Comparison of ENCODE assay signal across 21 cellular contexts in genomic region chr13:27384285-27384684, GRCh38. TPM values are rescaled to one million over a fixed set of nuclear protein-coding genes. Genes with fewer than 3 reads are reported as not detected.
DNase-seq lines count a peak whose midpoint lies in the region; ATAC-seq, FAIRE-seq and TF ChIP-seq lines count a peak whose summit lies in the region.
"Had no signal": no experiment of that assay in that cellular context is flagged by ENCODE, and none has a peak within 500 bp of the region (broad histone marks: within the 10 kb centered on the region; RNA-seq: fewer than 3 reads in every experiment).

No MANE protein-coding gene starts in this region.

- H3K4me1 Mint-ChIP-seq in GM23338 = peaks cover 36% of the 10 kb centered on the region
- H3K4me1 Mint-ChIP-seq: B cell had no signal

- TF ChIP-seq CTCF in A549 (IDR thresholded peaks at IDR 0.05) = no peak
- TF ChIP-seq CTCF in GM23338 (conservative IDR thresholded peaks at IDR 0.05; ENCODE audit: low read depth in 2 of 2) = no peak
- TF ChIP-seq CTCF in K562 (IDR thresholded peaks at IDR 0.05 in 2 of 3, conservative IDR thresholded peaks at IDR 0.05 in 1 of 3; ENCODE audit: insufficient read depth in 2 of 3, low read depth in 1 of 3, low read length in 3 of 3) = no peak

- BruUV-seq in K562 (replicated peaks; lab: Mats Ljungman, UMichigan) = no TSS peak

- H3K4me2 ChIP-seq in A549 (peak overlapping the region; percentile 62), GM23338 (no peak overlapping the region), K562 (ENCODE audit: insufficient read depth, low read length) (no peak overlapping the region)
- H3K4me2 ChIP-seq: BLaER1 treated with 17β-estradiol and CSF1 and Interleukin-3, amounts not matched to agents 10 nM and 100 nM had no signal

- CTCF ChIA-PET in A549 (lab: Yijun Ruan, JAX) = interaction anchor here (1.0 to 3.1 kb wide), 9 partner anchors 9 to 600 kb away, joined by 3 to 12 read pairs (median 7); partner anchors contain the start of gene GTF3A
- CTCF ChIA-PET in K562 (lab: Yijun Ruan, JAX; ENCODE audit: low intra/inter-chr PET ratio) = no interaction called here

- WGBS in A549 (ENCODE audit: missing lambda C conversion rate) = 79% methylated on average over 4 of the region's 4 CpGs
- WGBS in K562 (ENCODE audit: insufficient coverage, low coverage, missing lambda C conversion rate) = 6% methylated on average over 3 of the region's 4 CpGs

- H3K79me2 ChIP-seq in GM23338 (replicated peaks; ENCODE audit: insufficient read depth) (no peaks in the 10 kb centered on the region), K562 (ENCODE audit: control insufficient read depth, insufficient read depth, low read length) (no peaks in the 10 kb centered on the region)

- ATAC-seq in A549 (no peak), GM23338 (no peak), K562 (no peak)
- ATAC-seq: CD8-positive, alpha-beta T cell had no signal

- DNase-seq in A549 (ENCODE audit: low read depth in 1 of 2, low spot score in 1 of 2) = no peak
- no peak for DNase-seq in GM23338 (ENCODE audit: low spot score)
- DNase-seq in K562 (ENCODE audit: extremely low read depth in 1 of 4, low spot score in 3 of 4) = no peak
- DNase-seq in GM19239 (ENCODE audit: insufficient read length, low spot score) = no peak
- DNase-seq in Kasumi-1 (lab: John Stamatoyannopoulos, UW) = no peak
- DNase-seq: 8988T; AML-193; Calu3; CD4-positive, alpha-beta T cell; CD8-positive, alpha-beta T cell; DMS79 treated with DMSO at 0.1 percent for 48 hours; GF-D8 had no signal

- no peaks in the 10 kb centered on the region for H3K9me3 Mint-ChIP-seq in GM23338
- H3K9me3 Mint-ChIP-seq: CD4-positive, alpha-beta T cell; CD8-positive, alpha-beta T cell had no signal

- in situ Hi-C loops in K562 (cut with MboI) = loop anchor here (5.0 kb wide), 1 partner anchor 443 kb away; no protein-coding TSS in a partner anchor

- no peaks in the 10 kb centered on the region for H3K9me2 ChIP-seq in GM23338 (ENCODE audit: insufficient read depth)

- H3K36me3 ChIP-seq in GM23338 (ENCODE audit: insufficient read depth) (no peaks in the 10 kb centered on the region), K562 (ENCODE audit: control insufficient read depth, insufficient read depth, low read length) (no peaks in the 10 kb centered on the region)
- H3K36me3 ChIP-seq: BLaER1 treated with 17β-estradiol and CSF1 and Interleukin-3, amounts not matched to agents 10 nM and 100 nM had no signal

- H3K9me3 ChIP-seq in A549 (no peaks in the 10 kb centered on the region), K562 (replicated peaks; ENCODE audit: control insufficient read depth, insufficient read depth, low read depth, low read length) (no peaks in the 10 kb centered on the region)
- H3K9me3 ChIP-seq: BLaER1 treated with 17β-estradiol and CSF1 and Interleukin-3, amounts not matched to agents 10 nM and 100 nM; Caco-2 had no signal

- H3K27me3 Mint-ChIP-seq in GM23338 (ENCODE audit: insufficient read depth, low read depth, poor library complexity) = peaks cover 25% of the 10 kb centered on the region

- POLR2A ChIA-PET in A549 (lab: Yijun Ruan, JAX) (no interaction called here), K562 (lab: Yijun Ruan, JAX) (interaction anchor here (1.0 kb wide), 1 partner anchor 43 kb away, joined by 3 read pairs; no protein-coding TSS in a partner anchor)

- no peaks in the 10 kb centered on the region for H3K9me1 ChIP-seq in K562 (ENCODE audit: control insufficient read depth, insufficient read depth, low read length)

- no peaks in the 10 kb centered on the region for H4K20me1 ChIP-seq in GM23338 (replicated peaks; ENCODE audit: insufficient read depth)
- H4K20me1 ChIP-seq in K562 (replicated peaks; ENCODE audit: control insufficient read depth, insufficient read depth, low read length) = no peaks in the 10 kb centered on the region
- H4K20me1 ChIP-seq: BLaER1 treated with 17β-estradiol and CSF1 and Interleukin-3, amounts not matched to agents 10 nM and 100 nM had no signal

- 0 out of 3 replicates have a peak, but pooled peaks cover 6% of the 10 kb centered on the region for H3K4me1 ChIP-seq in A549
- H3K4me1 ChIP-seq in GM23338 (ENCODE audit: insufficient read depth) = peaks cover 27% of the 10 kb centered on the region
- H3K4me1 ChIP-seq in K562 (replicated peaks in 1 of 2; ENCODE audit: control insufficient read depth in 2 of 2, insufficient read depth in 2 of 2, low read length in 2 of 2) = no peaks in the 10 kb centered on the region; a peak in 1 of 5 replicates

- H3K36me3 Mint-ChIP-seq in GM23338 (ENCODE audit: low read depth) = no peaks in the 10 kb centered on the region
- H3K36me3 Mint-ChIP-seq: CD8-positive, alpha-beta T cell had no signal

- peak overlapping the region in 1 of 2 experiments; percentile 81; a peak in 3 of 6 replicates for H3K27ac ChIP-seq in A549
- H3K27ac ChIP-seq in GM23338 (ENCODE audit: low read depth) = no peak overlapping the region
- no peak overlapping the region for H3K27ac ChIP-seq in K562 (ENCODE audit: extremely low read depth, low read depth, low read length)
- H3K27ac ChIP-seq: BLaER1 treated with 17β-estradiol and CSF1 and Interleukin-3, amounts not matched to agents 10 nM and 100 nM; C4-2B had no signal

- TF ChIP-seq RAD21 in A549 (conservative IDR thresholded peaks at IDR 0.05 in 1 of 2, IDR thresholded peaks at IDR 0.05 in 1 of 2) (no peak), K562 (CRISPR knock-in tag; conservative IDR thresholded peaks at IDR 0.05 in 1 of 2, IDR thresholded peaks at IDR 0.05 in 1 of 2) (no peak)

- H3K4me3 ChIP-seq in A549 = peak overlapping the region; percentile 38
- H3K4me3 ChIP-seq in GM23338 = no peak overlapping the region
- H3K4me3 ChIP-seq in K562 = no peak overlapping the region
- H3K4me3 ChIP-seq: BLaER1 treated with 17β-estradiol and CSF1 and Interleukin-3, amounts not matched to agents 10 nM and 100 nM had no signal

- H2AFZ ChIP-seq in GM23338 (peak overlapping the region; percentile 87), K562 (ENCODE audit: low read depth, low read length) (no peak overlapping the region)

- TF ChIP-seq EP300 in A549 (IDR thresholded peaks at IDR 0.05) (no peak), K562 (IDR thresholded peaks at IDR 0.05; ENCODE audit: low read length) (no peak)

- no peaks in the 10 kb centered on the region for H3F3A ChIP-seq in GM23338 (replicated peaks; ENCODE audit: low read depth)

- FAIRE-seq in A549 (lab: Jason Lieb, UNC) (no peak), K562 (lab: Jason Lieb, UNC) (no peak), GM19239 (lab: Jason Lieb, UNC) (no peak)
- FAIRE-seq: A204.1, D721Med, G401.6, GM12891, GM18507 had no signal

- TF ChIP-seq POLR2A in A549 (IDR thresholded peaks at IDR 0.05; ENCODE audit: low read length) (no peak), K562 (conservative IDR thresholded peaks at IDR 0.05) (no peak)

- intact Hi-C loops in K562 (cut with micrococcal nuclease) = loop anchor here (5.0 kb wide), 1 partner anchor 148 kb away; no protein-coding TSS in a partner anchor

- H3K9ac ChIP-seq in K562 (ENCODE audit: insufficient read depth in 1 of 2, low read depth in 2 of 2, low read length in 2 of 2) = no peak overlapping the region
- H3K9ac ChIP-seq: BLaER1 treated with 17β-estradiol and CSF1 and Interleukin-3, amounts not matched to agents 10 nM and 100 nM had no signal

- H3K27ac Mint-ChIP-seq in GM23338 = no peak overlapping the region
- H3K27ac Mint-ChIP-seq: B cell; CD4-positive, alpha-beta T cell; CD8-positive, alpha-beta T cell had no signal

- H3K27me3 ChIP-seq in GM23338 (ENCODE audit: insufficient read depth) (no peaks in the 10 kb centered on the region), K562 (ENCODE audit: control insufficient read depth in 2 of 2, insufficient read depth in 2 of 2, low read length in 2 of 2) (peaks cover 9 to 16% of the 10 kb centered on the region in 2 experiments; a peak in 2 of 5 replicates)
- H3K27me3 ChIP-seq: BLaER1 treated with 17β-estradiol and CSF1 and Interleukin-3, amounts not matched to agents 10 nM and 100 nM had no signal

- H3K4me3 Mint-ChIP-seq in GM23338 = no peak overlapping the region
- H3K4me3 Mint-ChIP-seq: B cell; CD4-positive, alpha-beta T cell; CD8-positive, alpha-beta T cell had no signal

TF ChIP-seq in A549, 52 proteins besides CTCF, POLR2A, EP300 and RAD21 (continues in another document):
- no peak for TF ChIP-seq ZNF302 (CRISPR knock-in tag; IDR thresholded peaks at IDR 0.05)
- no peak for TF ChIP-seq TFCP2L1 (CRISPR knock-in tag; IDR thresholded peaks at IDR 0.05)

TF ChIP-seq in K562, 482 proteins besides CTCF, POLR2A, EP300 and RAD21 (continues in another document):
- TF ChIP-seq USF1 (CRISPR knock-in tag; IDR thresholded peaks at IDR 0.05) = no peak

RNA-seq across cellular contexts. Expression of gene GTF3A, which starts 40.1 kb away (rescaled TPM):
- polyA plus RNA-seq in A549 (2011; rRNA removed) (125 and 132 TPM in 2 replicates), A549 (2017; fragmentation: RNase III; extraction: RNeasy Plus Mini Kit Qiagen cat#74134 plus additional on column Dnase treatment) (93.1 to 99.6 TPM (median 93.4 TPM) in 3 replicates), GM23338 (2016; fragmentation: Nextera tagmentation; extraction: Ambion mirVana) (174 and 190 TPM in 2 replicates), K562 (2011; rRNA removed) (126 and 174 TPM in 2 replicates), K562 (2014; fragmentation: Illumina TruSeq; extraction: Trizol) (261 and 303 TPM in 2 replicates), K562 (2014; fragmentation: Nextera tagmentation; extraction: Ambion mirVana) (10 to 100 TPM; 47.5 to 63.9 TPM), K562 (2014; rRNA removed) (161 and 162 TPM in 2 replicates)
- polyA plus RNA-seq in A549 (2012; cell fraction: cytosol; rRNA removed) = 70.0 and 94.7 TPM in 2 replicates
- polyA plus RNA-seq in A549 (2012; cell fraction: nucleus; rRNA removed) = 45.4 and 53.6 TPM in 2 replicates
- 38.5 and 41.4 TPM in 2 replicates for polyA minus RNA-seq in A549 (2011; rRNA and poly(A)+ RNA removed)
- 109 and 206 TPM in 2 replicates for total RNA-seq in GM23338 (2014; rRNA removed; shearing (Covaris generic))
- 33.9 and 37.6 TPM in 2 replicates for total RNA-seq in K562 (2011; cell fraction: chromatin; rRNA removed; ENCODE audit: low replicate concordance)
- 30.0 and 31.3 TPM in 2 replicates for total RNA-seq in K562 (2011; cell fraction: nucleolus; rRNA removed)
- 35.6 and 63.0 TPM in 2 replicates for total RNA-seq in K562 (2011; cell fraction: nucleoplasm; rRNA removed)
- total RNA-seq in K562 (2014; rRNA removed) (197 and 224 TPM in 2 replicates), K562 (2014; rRNA removed; fragmentation: Illumina TruSeq; extraction: Trizol) (239 and 267 TPM in 2 replicates), K562 (2015; rRNA removed; fragmentation: Illumina TruSeq; extraction: Trizol) (184 and 203 TPM in 2 replicates), K562 (2021) (152 and 160 TPM in 2 replicates)
- polyA plus RNA-seq in K562 (2011; cell fraction: cytosol; rRNA removed) = 69.8 and 130 TPM in 2 replicates
- 73.0 and 80.9 TPM in 2 replicates for polyA plus RNA-seq in K562 (2011; cell fraction: nucleus; rRNA removed)
- 119 and 134 TPM in 2 replicates for polyA plus RNA-seq in K562 (2012)
- polyA minus RNA-seq in K562 (2011; rRNA and poly(A)+ RNA removed) = 101 and 123 TPM in 2 replicates
- polyA minus RNA-seq in K562 (2011; cell fraction: cytosol; rRNA and poly(A)+ RNA removed) = 51.2 and 61.3 TPM in 2 replicates
- polyA minus RNA-seq in K562 (2011; cell fraction: nucleus; rRNA and poly(A)+ RNA removed) = 41.2 and 50.1 TPM in 2 replicates
